In the genomic region with DNA sequence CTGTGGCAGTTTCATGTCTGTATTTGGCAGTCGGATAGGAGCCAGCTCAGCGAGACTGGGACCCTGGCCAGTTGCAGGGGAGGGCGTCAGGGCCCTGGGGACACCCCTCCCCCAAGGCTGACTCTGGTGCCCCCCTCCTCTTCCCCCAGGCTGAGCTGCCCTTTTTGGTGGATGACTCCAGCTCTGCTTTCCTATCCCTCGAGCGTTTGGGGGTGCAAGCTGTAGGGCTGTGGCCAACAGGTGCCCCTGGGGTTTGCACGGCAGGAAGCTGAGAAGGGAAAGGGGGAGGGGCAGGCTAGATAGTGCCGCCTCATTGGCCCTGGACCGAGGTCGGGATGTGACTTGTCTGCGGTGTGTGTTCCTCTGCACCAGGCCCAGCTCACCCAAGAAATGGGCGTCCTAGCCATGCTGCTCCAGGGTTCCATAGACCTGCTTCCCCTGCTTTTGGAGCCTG, we compare ENCODE assay signal across 11 cellular contexts. TPM values are rescaled to one million over a fixed set of nuclear protein-coding genes. Genes with fewer than 3 reads are reported as not detected.
A peak's percentile ranks its signal among the peaks of the same experiment; 100 is the strongest.
DNase-seq lines count a peak whose midpoint lies in the region; FAIRE-seq and TF ChIP-seq lines count a peak whose summit lies in the region.
"Had no signal": no experiment of that assay in that cellular context is flagged by ENCODE, and none has a peak within 500 bp of the region (broad histone marks: within the 10 kb centered on the region; RNA-seq: fewer than 3 reads in every experiment).

No MANE protein-coding gene starts in this region.

- H2AFZ ChIP-seq in OCI-LY7 (ENCODE audit: low read length) (no peak overlapping the region), fibroblast of lung (ENCODE audit: low read length) (no peak overlapping the region)

- H3K9ac ChIP-seq in fibroblast of lung (ENCODE audit: insufficient read depth, low read length), result no peak overlapping the region

- H3K9me3 ChIP-seq in OCI-LY7 (ENCODE audit: low read length), result no peaks in the 10 kb centered on the region
- H3K9me3 ChIP-seq in fibroblast of lung (ENCODE audit: control insufficient read depth, insufficient read depth, low read depth, low read length), result no peaks in the 10 kb centered on the region
- H3K9me3 ChIP-seq in prostate gland, result no peaks in the 10 kb centered on the region
- H3K9me3 ChIP-seq: pancreas had no signal

- H3K4me1 ChIP-seq in OCI-LY7 (ENCODE audit: insufficient read depth, low read length, poor library complexity, severe bottlenecking) (peaks cover 4% of the 10 kb centered on the region), fibroblast of lung (ENCODE audit: control insufficient read depth, extremely low read depth, insufficient read depth, low read length) (peaks cover 10% of the 10 kb centered on the region), prostate gland (replicated peaks) (no peaks in the 10 kb centered on the region)
- H3K4me1 ChIP-seq: pancreas had no signal

- H3K27ac ChIP-seq in OCI-LY7 (ENCODE audit: low read depth, low read length, poor library complexity, severe bottlenecking) (no peak overlapping the region), fibroblast of lung (ENCODE audit: insufficient read depth, low read length) (no peak overlapping the region), prostate gland (peak overlapping the region; percentile 46 to 54)
- H3K27ac ChIP-seq: pancreas had no signal

- POLR2A ChIA-PET in OCI-LY7 (lab: Charles Lee), result interaction anchor here (0.6 kb wide), 1 partner anchor 852 kb away, joined by 3 read pairs; no protein-coding TSS in a partner anchor

- H3K9me2 ChIP-seq in OCI-LY7 (ENCODE audit: insufficient read depth, low read length), result no peaks in the 10 kb centered on the region

- H3K4me3 ChIP-seq in GM12865 (ENCODE audit: low read depth, low read length), result no peak overlapping the region
- no peak overlapping the region for H3K4me3 ChIP-seq in OCI-LY7 (ENCODE audit: low read depth, low read length, poor library complexity, severe bottlenecking)
- peak overlapping the region in 1 of 4 experiments; percentile 17 for H3K4me3 ChIP-seq in fibroblast of lung (replicated peaks in 1 of 4; ENCODE audit: control extremely low read depth in 1 of 4, insufficient read depth in 1 of 4, low read depth in 3 of 4, low read length in 4 of 4)
- H3K4me3 ChIP-seq in prostate gland, result no peak overlapping the region
- H3K4me3 ChIP-seq: pancreas had no signal

- no peak for TF ChIP-seq CTCF in GM12865 (IDR thresholded peaks at IDR 0.05; ENCODE audit: insufficient read depth, low read depth, low read length, missing control alignments)
- TF ChIP-seq CTCF in OCI-LY7 (conservative IDR thresholded peaks at IDR 0.05; ENCODE audit: low read length), result no peak
- TF ChIP-seq CTCF in fibroblast of lung (conservative IDR thresholded peaks at IDR 0.05 in 1 of 2, IDR thresholded peaks at IDR 0.05 in 1 of 2; ENCODE audit: low read depth in 1 of 2, low read length in 2 of 2), result no peak
- TF ChIP-seq CTCF in prostate gland (IDR thresholded peaks at IDR 0.05), result no peak

- H4K20me1 ChIP-seq in OCI-LY7 (ENCODE audit: insufficient read depth, low read length), result no peaks in the 10 kb centered on the region
- no peaks in the 10 kb centered on the region for H4K20me1 ChIP-seq in fibroblast of lung (ENCODE audit: control insufficient read depth, extremely low read depth, insufficient read depth, low read length)

- BruUV-seq in OCI-LY7 (replicated peaks; lab: Mats Ljungman, UMichigan), result no TSS peak

- H3K36me3 ChIP-seq in OCI-LY7 (ENCODE audit: insufficient read depth, low read length), result no peaks in the 10 kb centered on the region
- H3K36me3 ChIP-seq in fibroblast of lung (ENCODE audit: control insufficient read depth, insufficient read depth, low read length), result peaks cover under 1% of the 10 kb centered on the region
- H3K36me3 ChIP-seq in prostate gland, result no peaks in the 10 kb centered on the region
- H3K36me3 ChIP-seq: pancreas had no signal

- CTCF ChIA-PET in OCI-LY7 (lab: Charles Lee; ENCODE audit: unreplicated experiment), result interaction anchor here (0.5 to 1.2 kb wide), 2 partner anchors 15 to 97 kb away, joined by 3 to 9 read pairs; no protein-coding TSS in a partner anchor

- H3K27me3 ChIP-seq in fibroblast of lung (ENCODE audit: control insufficient read depth, insufficient read depth, low read length) (no peaks in the 10 kb centered on the region), prostate gland (replicated peaks; ENCODE audit: insufficient read depth) (no peaks in the 10 kb centered on the region)
- H3K27me3 ChIP-seq: pancreas had no signal

- DNase-seq in GM12865 (ENCODE audit: low read depth), result peak; percentile 40
- peak; percentile 18 for DNase-seq in OCI-LY7 (ENCODE audit: low spot score)
- DNase-seq in fibroblast of lung (ENCODE audit: low read depth in 2 of 2), result peak; percentile 58 to 63
- DNase-seq in prostate gland (ENCODE audit: low spot score), result no peak
- no peak for DNase-seq in NCI-H446 treated with DMSO at 0.1 percent for 48 hours (lab: John Stamatoyannopoulos, UW)
- DNase-seq in GM12891 (ENCODE audit: insufficient read length, low spot score), result no peak
- DNase-seq in D341Med (ENCODE audit: low spot score), result no peak
- no peak for DNase-seq in SIG-M5 treated with dmso at 0.1 percent for 504 hours (lab: John Stamatoyannopoulos, UW; ENCODE audit: unreplicated experiment)
- DNase-seq: GF-D8, NCI-H2081 had no signal

- intact Hi-C loops in OCI-LY7 (cut with micrococcal nuclease; ENCODE audit: unreplicated experiment), result no loop called here
- intact Hi-C loops in prostate gland (cut with DNase I), result loop anchor here (5.0 kb wide), 1 partner anchor 36 kb away; a partner anchor contains a TSS

- WGBS in prostate gland, result 6% methylated on average over 11 of the region's 11 CpGs

- no peak for FAIRE-seq in GM12891 (lab: Jason Lieb, UNC)
- FAIRE-seq: pancreas had no signal

- TF ChIP-seq POLR2A in prostate gland (IDR thresholded peaks at IDR 0.05) (no peak), GM12891 (IDR thresholded peaks at IDR 0.05; ENCODE audit: low read depth, low read length) (no peak)

- no peak overlapping the region for H3K4me2 ChIP-seq in OCI-LY7 (ENCODE audit: low read length)
- H3K4me2 ChIP-seq in fibroblast of lung (ENCODE audit: extremely low read depth, insufficient read depth, low read length), result no peak overlapping the region

- no peaks in the 10 kb centered on the region for H3K79me2 ChIP-seq in OCI-LY7 (ENCODE audit: insufficient read depth, low read depth, low read length)
- no peaks in the 10 kb centered on the region for H3K79me2 ChIP-seq in fibroblast of lung (ENCODE audit: control insufficient read depth, insufficient read depth, low read length)

TF ChIP-seq in GM12891, 5 proteins besides CTCF, POLR2A, EP300 and RAD21:
- TF ChIP-seq TAF1 (IDR thresholded peaks at IDR 0.05; ENCODE audit: low read depth, low read length) (no peak), POU2F2 (IDR thresholded peaks at IDR 0.05; ENCODE audit: low read depth, low read length) (no peak), PAX5 (IDR thresholded peaks at IDR 0.05; ENCODE audit: insufficient read depth, low read length, severe bottlenecking) (no peak), POLR2AphosphoS5 (IDR thresholded peaks at IDR 0.05; ENCODE audit: low read depth, low read length) (no peak), SPI1 (IDR thresholded peaks at IDR 0.05; ENCODE audit: low read depth, low read length) (no peak)

RNA-seq across cellular contexts. Expression of a gene that starts 26.4 kb away (rescaled TPM):
- 0.13 TPM in 1 of 2 replicates, not detected in the other for total RNA-seq in OCI-LY7 (2014; rRNA removed; shearing (Covaris generic))
- total RNA-seq in OCI-LY7 (2022), result 0.35 and 0.46 TPM in 2 replicates
- 13.1 and 20.1 TPM in 2 replicates for total RNA-seq in fibroblast of lung
- 5.6 and 9.5 TPM in 2 replicates for polyA plus RNA-seq in fibroblast of lung
- polyA plus RNA-seq in fibroblast of lung (2012), result 12.7 and 17.9 TPM in 2 replicates
- 9.4 and 19.9 TPM in 2 replicates for polyA minus RNA-seq in fibroblast of lung (ENCODE audit: low replicate concordance)
- total RNA-seq in prostate gland, result 10 to 100 TPM; 30.7 to 53.4 TPM
- polyA plus RNA-seq in GM12891 (2012; ENCODE audit: low read depth, missing spikeins), result not detected

RNA-seq across cellular contexts. Expression of a gene that starts 37.6 kb away (rescaled TPM):
- total RNA-seq in OCI-LY7 (2014; rRNA removed; shearing (Covaris generic)), result 22.3 and 28.4 TPM in 2 replicates
- 42.9 and 46.4 TPM in 2 replicates for total RNA-seq in OCI-LY7 (2022)
- 36.5 and 38.3 TPM in 2 replicates for total RNA-seq in fibroblast of lung
- polyA plus RNA-seq in fibroblast of lung, result 59.7 and 72.4 TPM in 2 replicates
- polyA plus RNA-seq in fibroblast of lung (2012), result 45.6 and 52.3 TPM in 2 replicates
- 155 and 160 TPM in 2 replicates for polyA minus RNA-seq in fibroblast of lung (ENCODE audit: low replicate concordance)
- total RNA-seq in prostate gland, result 10 to 100 TPM; 41.2 to 53.8 TPM
- 32.6 TPM for polyA plus RNA-seq in GM12891 (2012; ENCODE audit: low read depth, missing spikeins)

RNA-seq across cellular contexts. Expression of a gene that starts 42.9 kb away (rescaled TPM):
- not detected in 2 replicates for total RNA-seq in OCI-LY7 (2014; rRNA removed; shearing (Covaris generic))
- not detected in 2 replicates for total RNA-seq in OCI-LY7 (2022)
- 34.7 and 69.3 TPM in 2 replicates for total RNA-seq in fibroblast of lung
- 3.8 and 11.0 TPM in 2 replicates for polyA plus RNA-seq in fibroblast of lung
- 2.6 and 8.2 TPM in 2 replicates for polyA plus RNA-seq in fibroblast of lung (2012)
- 9.5 and 11.6 TPM in 2 replicates for polyA minus RNA-seq in fibroblast of lung (ENCODE audit: low replicate concordance)
- 1,000 to 10,000 TPM; 1,584 to 1,742 TPM for total RNA-seq in prostate gland
- polyA plus RNA-seq in GM12891 (2012; ENCODE audit: low read depth, missing spikeins), result not detected

RNA-seq across cellular contexts. Expression of a gene that starts 53.2 kb away (rescaled TPM):
- total RNA-seq in OCI-LY7 (2014; rRNA removed; shearing (Covaris generic)), result 0.39 and 0.73 TPM in 2 replicates
- total RNA-seq in OCI-LY7 (2022) (0.74 and 0.96 TPM in 2 replicates), fibroblast of lung (under 0.01 and 0.33 TPM in 2 replicates), prostate gland (under 1 TPM; 0.09 to 0.45 TPM)
- not detected in 2 replicates for polyA plus RNA-seq in fibroblast of lung
- not detected in 2 replicates for polyA plus RNA-seq in fibroblast of lung (2012)
- polyA minus RNA-seq in fibroblast of lung (ENCODE audit: low replicate concordance), result not detected in 2 replicates
- polyA plus RNA-seq in GM12891 (2012; ENCODE audit: low read depth, missing spikeins), result not detected

Comparison
In these comparisons a context has a peak if more than half of its experiments do, and no peak if none do; other contexts are left out.
1. DNase-seq: peak in GM12865 (single experiment), OCI-LY7 (single experiment) and fibroblast of lung (2 of 2); none in prostate gland (single experiment), NCI-H446 treated with DMSO at 0.1 percent for 48 hours (single experiment), GM12891 (single experiment), D341Med (single experiment) and SIG-M5 treated with dmso at 0.1 percent for 504 hours (single experiment).
2. H3K27ac ChIP-seq: peak in prostate gland (2 of 2); none in OCI-LY7 (single experiment) and fibroblast of lung (single experiment).
3. RNA of a gene that starts 42.9 kb away (total RNA-seq): 1,584 to 1,742 TPM in prostate gland; 34.7 to 69.3 TPM in fibroblast of lung and not detected in OCI-LY7; every median in the first group is over 10 times any median in the second.